In the genomic region with DNA sequence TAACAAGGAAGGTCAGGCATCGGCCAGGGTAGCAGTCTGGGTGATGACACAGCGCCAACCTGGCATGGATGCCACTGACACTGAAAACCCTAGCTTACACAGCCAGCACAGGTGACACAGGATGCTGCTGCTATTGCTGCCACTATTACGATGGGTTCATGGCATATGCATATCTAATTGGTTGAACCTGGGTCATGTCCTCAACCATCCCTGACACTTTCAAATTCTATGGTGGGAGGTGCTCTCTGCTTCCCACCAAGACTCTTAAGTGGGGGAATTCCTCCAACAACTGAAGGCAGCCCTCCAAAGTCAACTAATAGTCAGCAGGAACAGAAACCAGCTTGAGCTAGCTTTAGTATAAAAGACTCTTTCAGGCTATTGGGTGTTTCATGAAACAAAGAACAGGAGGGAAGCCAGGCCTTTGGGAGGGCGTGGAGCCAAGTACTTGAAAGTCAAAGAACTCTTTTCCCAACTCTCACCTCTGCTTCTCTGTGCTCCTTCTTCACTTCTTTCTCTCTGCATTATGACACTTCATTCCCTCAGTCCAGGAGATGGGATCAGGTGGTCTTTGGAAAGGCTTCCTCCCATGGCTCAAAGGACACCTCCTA, we compare ENCODE assay signal across 18 cellular contexts. TPM values are rescaled to one million over a fixed set of nuclear protein-coding genes. Genes with fewer than 3 reads are reported as not detected.
DNase-seq lines count a peak whose midpoint lies in the region; ATAC-seq lines count a peak whose summit lies in the region.
"Had no signal": no experiment of that assay in that cellular context is flagged by ENCODE, and none has a peak within 500 bp of the region (broad histone marks: within the 10 kb centered on the region; RNA-seq: fewer than 3 reads in every experiment).

No MANE protein-coding gene starts in this region.

- no peak overlapping the region for H3K4me3 ChIP-seq in mesendoderm (ENCODE audit: low read length)
- H3K4me3 ChIP-seq: prostate gland, tibial artery had no signal

- no peak overlapping the region for H3K4me2 ChIP-seq in mesendoderm (ENCODE audit: low read length)
- H3K4me2 ChIP-seq: KMS-11 had no signal

- H3K79me2 ChIP-seq in mesendoderm (ENCODE audit: control insufficient read depth, insufficient read depth, low read length) = no peaks in the 10 kb centered on the region

- no CpG with 5 or more reads among the region's 4 CpGs for WGBS in mesendoderm (ENCODE audit: extremely low coverage, insufficient coverage, low lambda C conversion rate)

- no peak overlapping the region for H2BK5ac ChIP-seq in mesendoderm (ENCODE audit: low read length)

- no peaks in the 10 kb centered on the region for H3K4me1 ChIP-seq in mesendoderm (ENCODE audit: control insufficient read depth, low read depth, low read length)
- H3K4me1 ChIP-seq: prostate gland had no signal

- H2BK120ac ChIP-seq in mesendoderm (ENCODE audit: low read depth, low read length) = no peak overlapping the region

- H3K9ac ChIP-seq in mesendoderm (ENCODE audit: low read length) = no peak overlapping the region
- H3K9ac ChIP-seq: KMS-11 had no signal

- H3K18ac ChIP-seq in mesendoderm (ENCODE audit: low read length) = no peak overlapping the region

- H4K5ac ChIP-seq in mesendoderm (ENCODE audit: low read length) = no peak overlapping the region

- H3K56ac ChIP-seq in mesendoderm (ENCODE audit: low read length) = no peak overlapping the region

- no peak overlapping the region for H2BK15ac ChIP-seq in mesendoderm (replicated peaks; ENCODE audit: low read depth)

- H3K27me3 ChIP-seq in mesendoderm (ENCODE audit: insufficient read depth, low read length, poor library complexity) = no peaks in the 10 kb centered on the region
- H3K27me3 ChIP-seq: tibial artery had no signal

- ATAC-seq in GM21529 (IDR thresholded peaks at IDR 0.05; ENCODE audit: unreplicated experiment) = peak; percentile 13
- peak; percentile 16 for ATAC-seq in HG03342 (IDR thresholded peaks at IDR 0.05; ENCODE audit: unreplicated experiment)

- H2AK5ac ChIP-seq in mesendoderm (ENCODE audit: low read length) = no peak overlapping the region

- H3K4ac ChIP-seq in mesendoderm (ENCODE audit: low read depth, low read length) = no peak overlapping the region

- H3K79me1 ChIP-seq in mesendoderm (ENCODE audit: low read length) = no peaks in the 10 kb centered on the region

- H3K23ac ChIP-seq in mesendoderm (ENCODE audit: low read length) = no peak overlapping the region

- H4K8ac ChIP-seq in mesendoderm (ENCODE audit: low read depth, low read length) = no peak overlapping the region

- H3K27ac ChIP-seq in mesendoderm (ENCODE audit: low read depth, low read length) = no peak overlapping the region
- H3K27ac ChIP-seq: KMS-11, prostate gland, tibial artery had no signal

- peak; percentile 20 for DNase-seq in NCI-H2029 treated with DMSO at 0.1 percent for 48 hours (lab: John Stamatoyannopoulos, UW)
- no peak for DNase-seq in NCI-H2029 (lab: John Stamatoyannopoulos, UW)
- peak; percentile 55 for DNase-seq in medulla oblongata (ENCODE audit: extremely low spot score)
- no peak for DNase-seq in mesendoderm
- no peak for DNase-seq in activated T-cell treated with anti-CD3 and anti-CD28 coated beads for 4 hours
- DNase-seq in activated CD4-positive, alpha-beta T cell treated with anti-CD3 and anti-CD28 coated beads for 48 hours = no peak
- DNase-seq: 8988T; activated CD4-positive, alpha-beta memory T cell treated with anti-CD3 and anti-CD28 coated beads, Interleukin-2, amount 10 ng/mL, durations not matched to agents 7 days and 5 days; CD8-positive, alpha-beta memory T cell; head of caudate nucleus; NCI-H146; NCI-H748 treated with DMSO at 0.1 percent for 48 hours; T-helper 9 cell; tibial artery had no signal

- H3K36me3 ChIP-seq in mesendoderm (ENCODE audit: control insufficient read depth, insufficient read depth, low read length) = no peaks in the 10 kb centered on the region
- H3K36me3 ChIP-seq: prostate gland, tibial artery had no signal

RNA-seq across cellular contexts. Expression of a gene that starts 21.3 kb away (rescaled TPM):
- 311 TPM for polyA plus RNA-seq in mesendoderm (2013, experiment 1 of 2)
- polyA plus RNA-seq in mesendoderm (2013, experiment 2 of 2) = 308 TPM

RNA-seq across cellular contexts. Expression of a gene that starts 24.0 kb away (rescaled TPM):
- polyA plus RNA-seq in mesendoderm (2013, experiment 1 of 2) = 37.2 TPM
- 36.5 TPM for polyA plus RNA-seq in mesendoderm (2013, experiment 2 of 2)

RNA-seq across cellular contexts. Expression of a gene that starts 43.1 kb away (rescaled TPM):
- polyA plus RNA-seq in mesendoderm (2013, experiment 1 of 2) = 1.0 TPM
- polyA plus RNA-seq in mesendoderm (2013, experiment 2 of 2) = 0.97 TPM

Comparison
In these comparisons a context has a peak if more than half of its experiments do, and no peak if none do; other contexts are left out.
1. DNase-seq: peak in NCI-H2029 treated with DMSO at 0.1 percent for 48 hours (single experiment) and medulla oblongata (single experiment); none in NCI-H2029 (single experiment), mesendoderm (single experiment), activated T-cell treated with anti-CD3 and anti-CD28 coated beads for 4 hours (single experiment) and activated CD4-positive, alpha-beta T cell treated with anti-CD3 and anti-CD28 coated beads for 48 hours (single experiment).